ENCODE assay signal across 1 cellular context in genomic region chr6:16660157-16660497, GRCh38.
TF ChIP-seq lines count a peak whose summit lies in the region.

No MANE protein-coding gene starts in this region.

TF ChIP-seq in WTC11, 78 proteins besides CTCF, POLR2A, EP300 and RAD21 (continued from another document):
- TF ChIP-seq STAT6 (CRISPR knock-in tag; conservative IDR thresholded peaks at IDR 0.05; ENCODE audit: low read depth) = no peak
- no peak for TF ChIP-seq ATF2 (CRISPR knock-in tag; IDR thresholded peaks at IDR 0.05; ENCODE audit: borderline replicate concordance, low read depth)
- TF ChIP-seq FOXK1 (CRISPR knock-in tag; IDR thresholded peaks at IDR 0.05) = no peak
- TF ChIP-seq E2F5 (CRISPR knock-in tag; IDR thresholded peaks at IDR 0.05) = no peak
- TF ChIP-seq ZBTB21 (CRISPR knock-in tag; IDR thresholded peaks at IDR 0.05; ENCODE audit: borderline replicate concordance) = no peak
- TF ChIP-seq E2F4 (CRISPR knock-in tag; IDR thresholded peaks at IDR 0.05; ENCODE audit: borderline replicate concordance, low read depth) = no peak
